1 cellular context compared by ENCODE assay signal in genomic region chr15:55742927-55743614, GRCh38.
TF ChIP-seq lines count a peak whose summit lies in the region.

Gene PRTG (minus strand): TSS chr15:55743152. CDS start chr15:55742931, 221 bp downstream.

TF ChIP-seq in HepG2, 621 proteins besides CTCF, POLR2A, EP300 and RAD21 (continued from another document):
- TF ChIP-seq MAZ (IDR thresholded peaks at IDR 0.05; ENCODE audit: borderline replicate concordance, low read depth, low read length) (peak; percentile 91), MAZ (CRISPR knock-in tag; IDR thresholded peaks at IDR 0.05; ENCODE audit: low read depth) (peak; percentile 96), SALL2 (CRISPR knock-in tag; IDR thresholded peaks at IDR 0.05) (peak; percentile 83), ZNF235 (CRISPR knock-in tag; IDR thresholded peaks at IDR 0.05; ENCODE audit: borderline replicate concordance) (peak; percentile 17; the same call in 1 of the 2 replicates), NR2C2 (CRISPR knock-in tag; IDR thresholded peaks at IDR 0.05; ENCODE audit: borderline replicate concordance) (peak; percentile 53; the same call in 1 of the 2 replicates), ZNF280B (CRISPR knock-in tag; IDR thresholded peaks at IDR 0.05; ENCODE audit: borderline replicate concordance) (peak; percentile 69; the same call in 1 of the 2 replicates), MLX (CRISPR knock-in tag; IDR thresholded peaks at IDR 0.05) (peak; percentile 51; the same call in 1 of the 2 replicates), PRMT3 (CRISPR knock-in tag; IDR thresholded peaks at IDR 0.05; ENCODE audit: borderline replicate concordance, low read depth) (no peak), MAX (IDR thresholded peaks at IDR 0.05) (peak; percentile 82), REPIN1 (CRISPR knock-in tag; IDR thresholded peaks at IDR 0.05; ENCODE audit: borderline replicate concordance, low read depth) (peak; percentile 33; the same call in 1 of the 2 replicates), ADNP (CRISPR knock-in tag; IDR thresholded peaks at IDR 0.05) (0 out of 2 replicates have a peak, but pooled peaks have one; percentile 15), ZFP90 (CRISPR knock-in tag; IDR thresholded peaks at IDR 0.05; ENCODE audit: borderline replicate concordance) (peak; percentile 60; the same call in 1 of the 2 replicates), RFXAP (CRISPR knock-in tag; IDR thresholded peaks at IDR 0.05; ENCODE audit: borderline replicate concordance) (peak; percentile 72; the same call in 1 of the 2 replicates), ZBTB21 (CRISPR knock-in tag; IDR thresholded peaks at IDR 0.05) (no peak)
